1 cellular context compared by ENCODE assay signal in the genomic region with DNA sequence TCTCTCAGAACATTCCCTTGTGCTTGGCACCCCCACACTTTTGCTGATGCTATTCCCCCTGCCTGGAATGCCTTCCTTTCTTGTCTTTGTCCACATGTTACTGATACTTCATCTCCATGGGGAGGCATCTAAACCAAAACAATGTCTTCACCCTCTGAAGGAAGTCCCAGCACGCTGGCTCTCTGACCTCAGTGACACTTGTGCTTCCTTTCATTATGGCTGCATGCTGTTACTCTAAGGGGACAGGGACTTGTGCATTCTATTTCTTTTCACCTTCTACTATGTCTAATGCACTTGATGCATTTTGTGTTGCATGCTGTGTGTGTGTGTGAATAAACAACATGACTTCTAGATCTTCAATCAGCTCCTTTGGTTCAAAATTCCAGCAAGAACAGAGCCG.
TF ChIP-seq lines count a peak whose summit lies in the region.

No MANE protein-coding gene starts in this region.

TF ChIP-seq in GM23338, 12 proteins besides CTCF, POLR2A, EP300 and RAD21 (continued from another document):
- TF ChIP-seq, protein P1, sequence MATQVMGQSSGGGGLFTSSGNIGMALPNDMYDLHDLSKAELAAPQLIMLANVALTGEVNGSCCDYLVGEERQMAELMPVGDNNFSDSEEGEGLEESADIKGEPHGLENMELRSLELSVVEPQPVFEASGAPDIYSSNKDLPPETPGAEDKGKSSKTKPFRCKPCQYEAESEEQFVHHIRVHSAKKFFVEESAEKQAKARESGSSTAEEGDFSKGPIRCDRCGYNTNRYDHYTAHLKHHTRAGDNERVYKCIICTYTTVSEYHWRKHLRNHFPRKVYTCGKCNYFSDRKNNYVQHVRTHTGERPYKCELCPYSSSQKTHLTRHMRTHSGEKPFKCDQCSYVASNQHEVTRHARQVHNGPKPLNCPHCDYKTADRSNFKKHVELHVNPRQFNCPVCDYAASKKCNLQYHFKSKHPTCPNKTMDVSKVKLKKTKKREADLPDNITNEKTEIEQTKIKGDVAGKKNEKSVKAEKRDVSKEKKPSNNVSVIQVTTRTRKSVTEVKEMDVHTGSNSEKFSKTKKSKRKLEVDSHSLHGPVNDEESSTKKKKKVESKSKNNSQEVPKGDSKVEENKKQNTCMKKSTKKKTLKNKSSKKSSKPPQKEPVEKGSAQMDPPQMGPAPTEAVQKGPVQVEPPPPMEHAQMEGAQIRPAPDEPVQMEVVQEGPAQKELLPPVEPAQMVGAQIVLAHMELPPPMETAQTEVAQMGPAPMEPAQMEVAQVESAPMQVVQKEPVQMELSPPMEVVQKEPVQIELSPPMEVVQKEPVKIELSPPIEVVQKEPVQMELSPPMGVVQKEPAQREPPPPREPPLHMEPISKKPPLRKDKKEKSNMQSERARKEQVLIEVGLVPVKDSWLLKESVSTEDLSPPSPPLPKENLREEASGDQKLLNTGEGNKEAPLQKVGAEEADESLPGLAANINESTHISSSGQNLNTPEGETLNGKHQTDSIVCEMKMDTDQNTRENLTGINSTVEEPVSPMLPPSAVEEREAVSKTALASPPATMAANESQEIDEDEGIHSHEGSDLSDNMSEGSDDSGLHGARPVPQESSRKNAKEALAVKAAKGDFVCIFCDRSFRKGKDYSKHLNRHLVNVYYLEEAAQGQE (IDR thresholded peaks at IDR 0.05; ENCODE audit: unreplicated experiment), result no peak
- no peak for TF ChIP-seq JUNB (IDR thresholded peaks at IDR 0.05; ENCODE audit: unreplicated experiment)
- no peak for TF ChIP-seq NANOG (IDR thresholded peaks at IDR 0.05; ENCODE audit: borderline replicate concordance)
- TF ChIP-seq, protein P2, sequence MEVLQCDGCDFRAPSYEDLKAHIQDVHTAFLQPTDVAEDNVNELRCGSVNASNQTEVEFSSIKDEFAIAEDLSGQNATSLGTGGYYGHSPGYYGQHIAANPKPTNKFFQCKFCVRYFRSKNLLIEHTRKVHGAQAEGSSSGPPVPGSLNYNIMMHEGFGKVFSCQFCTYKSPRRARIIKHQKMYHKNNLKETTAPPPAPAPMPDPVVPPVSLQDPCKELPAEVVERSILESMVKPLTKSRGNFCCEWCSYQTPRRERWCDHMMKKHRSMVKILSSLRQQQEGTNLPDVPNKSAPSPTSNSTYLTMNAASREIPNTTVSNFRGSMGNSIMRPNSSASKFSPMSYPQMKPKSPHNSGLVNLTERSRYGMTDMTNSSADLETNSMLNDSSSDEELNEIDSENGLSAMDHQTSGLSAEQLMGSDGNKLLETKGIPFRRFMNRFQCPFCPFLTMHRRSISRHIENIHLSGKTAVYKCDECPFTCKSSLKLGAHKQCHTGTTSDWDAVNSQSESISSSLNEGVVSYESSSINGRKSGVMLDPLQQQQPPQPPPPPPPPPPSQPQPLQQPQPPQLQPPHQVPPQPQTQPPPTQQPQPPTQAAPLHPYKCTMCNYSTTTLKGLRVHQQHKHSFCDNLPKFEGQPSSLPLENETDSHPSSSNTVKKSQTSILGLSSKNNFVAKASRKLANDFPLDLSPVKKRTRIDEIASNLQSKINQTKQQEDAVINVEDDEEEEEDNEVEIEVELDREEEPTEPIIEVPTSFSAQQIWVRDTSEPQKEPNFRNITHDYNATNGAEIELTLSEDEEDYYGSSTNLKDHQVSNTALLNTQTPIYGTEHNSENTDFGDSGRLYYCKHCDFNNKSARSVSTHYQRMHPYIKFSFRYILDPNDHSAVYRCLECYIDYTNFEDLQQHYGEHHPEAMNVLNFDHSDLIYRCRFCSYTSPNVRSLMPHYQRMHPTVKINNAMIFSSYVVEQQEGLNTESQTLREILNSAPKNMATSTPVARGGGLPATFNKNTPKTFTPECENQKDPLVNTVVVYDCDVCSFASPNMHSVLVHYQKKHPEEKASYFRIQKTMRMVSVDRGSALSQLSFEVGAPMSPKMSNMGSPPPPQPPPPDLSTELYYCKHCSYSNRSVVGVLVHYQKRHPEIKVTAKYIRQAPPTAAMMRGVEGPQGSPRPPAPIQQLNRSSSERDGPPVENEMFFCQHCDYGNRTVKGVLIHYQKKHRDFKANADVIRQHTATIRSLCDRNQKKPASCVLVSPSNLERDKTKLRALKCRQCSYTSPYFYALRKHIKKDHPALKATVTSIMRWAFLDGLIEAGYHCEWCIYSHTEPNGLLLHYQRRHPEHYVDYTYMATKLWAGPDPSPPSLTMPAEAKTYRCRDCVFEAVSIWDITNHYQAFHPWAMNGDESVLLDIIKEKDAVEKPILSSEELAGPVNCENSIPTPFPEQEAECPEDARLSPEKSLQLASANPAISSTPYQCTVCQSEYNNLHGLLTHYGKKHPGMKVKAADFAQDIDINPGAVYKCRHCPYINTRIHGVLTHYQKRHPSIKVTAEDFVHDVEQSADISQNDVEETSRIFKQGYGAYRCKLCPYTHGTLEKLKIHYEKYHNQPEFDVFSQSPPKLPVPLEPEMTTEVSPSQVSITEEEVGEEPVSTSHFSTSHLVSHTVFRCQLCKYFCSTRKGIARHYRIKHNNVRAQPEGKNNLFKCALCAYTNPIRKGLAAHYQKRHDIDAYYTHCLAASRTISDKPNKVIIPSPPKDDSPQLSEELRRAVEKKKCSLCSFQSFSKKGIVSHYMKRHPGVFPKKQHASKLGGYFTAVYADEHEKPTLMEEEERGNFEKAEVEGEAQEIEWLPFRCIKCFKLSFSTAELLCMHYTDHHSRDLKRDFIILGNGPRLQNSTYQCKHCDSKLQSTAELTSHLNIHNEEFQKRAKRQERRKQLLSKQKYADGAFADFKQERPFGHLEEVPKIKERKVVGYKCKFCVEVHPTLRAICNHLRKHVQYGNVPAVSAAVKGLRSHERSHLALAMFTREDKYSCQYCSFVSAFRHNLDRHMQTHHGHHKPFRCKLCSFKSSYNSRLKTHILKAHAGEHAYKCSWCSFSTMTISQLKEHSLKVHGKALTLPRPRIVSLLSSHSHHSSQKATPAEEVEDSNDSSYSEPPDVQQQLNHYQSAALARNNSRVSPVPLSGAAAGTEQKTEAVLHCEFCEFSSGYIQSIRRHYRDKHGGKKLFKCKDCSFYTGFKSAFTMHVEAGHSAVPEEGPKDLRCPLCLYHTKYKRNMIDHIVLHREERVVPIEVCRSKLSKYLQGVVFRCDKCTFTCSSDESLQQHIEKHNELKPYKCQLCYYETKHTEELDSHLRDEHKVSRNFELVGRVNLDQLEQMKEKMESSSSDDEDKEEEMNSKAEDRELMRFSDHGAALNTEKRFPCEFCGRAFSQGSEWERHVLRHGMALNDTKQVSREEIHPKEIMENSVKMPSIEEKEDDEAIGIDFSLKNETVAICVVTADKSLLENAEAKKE (CRISPR knock-in tag; IDR thresholded peaks at IDR 0.05), result no peak
- no peak for TF ChIP-seq POLR2AphosphoS5 (IDR thresholded peaks at IDR 0.05; ENCODE audit: low read depth)
- no peak for TF ChIP-seq CREB1 (CRISPR knock-in tag; IDR thresholded peaks at IDR 0.05; ENCODE audit: low read depth)
- TF ChIP-seq EZH2 (IDR thresholded peaks at IDR 0.05; ENCODE audit: low read depth, unreplicated experiment), result no peak
- no peak for TF ChIP-seq ZNF114 (CRISPR knock-in tag; IDR thresholded peaks at IDR 0.05)
- TF ChIP-seq ZNF331 (CRISPR knock-in tag; IDR thresholded peaks at IDR 0.05; ENCODE audit: low read depth), result no peak
- TF ChIP-seq STAT1 (IDR thresholded peaks at IDR 0.05; ENCODE audit: unreplicated experiment), result no peak
- TF ChIP-seq EZH2phosphoT487 (IDR thresholded peaks at IDR 0.05; ENCODE audit: unreplicated experiment), result no peak
TF ChIP-seq in GM23338: peak in this region for 0.
